Comparison of ENCODE assay signal across 1 cellular context in the genomic region with DNA sequence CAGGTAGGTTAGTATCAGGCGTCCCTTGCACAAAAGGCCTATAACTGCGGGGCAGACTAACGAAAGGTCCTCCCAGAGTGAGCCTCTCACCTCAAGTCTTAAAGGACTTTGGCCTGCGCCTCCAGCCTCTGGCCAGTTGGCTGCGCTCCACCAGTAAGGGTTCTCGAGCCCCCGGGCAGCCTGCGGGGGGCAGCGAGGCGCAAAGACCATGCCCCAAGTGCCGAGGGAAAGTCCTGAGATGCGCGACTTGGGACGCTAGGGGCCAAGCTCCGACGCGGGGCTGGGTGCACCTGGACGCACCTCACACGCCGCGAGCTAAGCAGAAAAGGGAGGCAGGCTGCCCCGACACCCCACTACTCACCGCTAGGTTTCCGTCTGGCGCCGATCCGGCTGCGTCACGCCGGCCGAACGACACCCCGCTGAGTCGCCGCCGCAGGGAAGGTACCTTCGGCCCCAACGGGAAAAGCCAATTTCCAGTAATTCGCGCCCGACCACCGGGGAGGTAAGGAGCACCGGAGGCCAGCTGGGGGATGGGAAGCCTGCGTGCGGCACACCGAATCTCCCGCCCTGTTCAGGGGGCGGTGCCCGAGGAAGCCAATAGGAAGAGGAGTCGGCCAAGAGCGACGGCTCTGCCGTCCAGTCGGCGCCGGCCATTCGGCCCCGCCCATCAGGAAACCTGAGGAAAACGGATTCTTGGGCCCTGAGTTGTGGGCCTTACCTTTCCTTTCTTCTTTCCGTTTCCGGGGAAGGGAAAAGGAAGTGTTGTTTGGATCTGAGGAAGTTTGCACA.
TF ChIP-seq lines count a peak whose summit lies in the region.

A gene (minus strand): TSS at position 532 of the 789 bp plus-strand sequence. CDS start 5,537 bp downstream, outside the sequence.

TF ChIP-seq in HepG2, 621 proteins besides CTCF, POLR2A, EP300 and RAD21 (continued from another document and continues in another):
- TF ChIP-seq, protein P1, sequence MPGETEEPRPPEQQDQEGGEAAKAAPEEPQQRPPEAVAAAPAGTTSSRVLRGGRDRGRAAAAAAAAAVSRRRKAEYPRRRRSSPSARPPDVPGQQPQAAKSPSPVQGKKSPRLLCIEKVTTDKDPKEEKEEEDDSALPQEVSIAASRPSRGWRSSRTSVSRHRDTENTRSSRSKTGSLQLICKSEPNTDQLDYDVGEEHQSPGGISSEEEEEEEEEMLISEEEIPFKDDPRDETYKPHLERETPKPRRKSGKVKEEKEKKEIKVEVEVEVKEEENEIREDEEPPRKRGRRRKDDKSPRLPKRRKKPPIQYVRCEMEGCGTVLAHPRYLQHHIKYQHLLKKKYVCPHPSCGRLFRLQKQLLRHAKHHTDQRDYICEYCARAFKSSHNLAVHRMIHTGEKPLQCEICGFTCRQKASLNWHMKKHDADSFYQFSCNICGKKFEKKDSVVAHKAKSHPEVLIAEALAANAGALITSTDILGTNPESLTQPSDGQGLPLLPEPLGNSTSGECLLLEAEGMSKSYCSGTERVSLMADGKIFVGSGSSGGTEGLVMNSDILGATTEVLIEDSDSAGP (CRISPR knock-in tag; IDR thresholded peaks at IDR 0.05; ENCODE audit: borderline replicate concordance): peak; percentile 98
- TF ChIP-seq, protein P2, sequence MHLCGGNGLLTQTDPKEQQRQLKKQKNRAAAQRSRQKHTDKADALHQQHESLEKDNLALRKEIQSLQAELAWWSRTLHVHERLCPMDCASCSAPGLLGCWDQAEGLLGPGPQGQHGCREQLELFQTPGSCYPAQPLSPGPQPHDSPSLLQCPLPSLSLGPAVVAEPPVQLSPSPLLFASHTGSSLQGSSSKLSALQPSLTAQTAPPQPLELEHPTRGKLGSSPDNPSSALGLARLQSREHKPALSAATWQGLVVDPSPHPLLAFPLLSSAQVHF (CRISPR knock-in tag; IDR thresholded peaks at IDR 0.05): peak; percentile 85
- no peak for TF ChIP-seq ZBTB21 (CRISPR knock-in tag; IDR thresholded peaks at IDR 0.05)
- TF ChIP-seq ZNF777 (CRISPR knock-in tag; IDR thresholded peaks at IDR 0.05): peak; percentile 55; the same call in 1 of the 2 replicates
- peak; percentile 91; the same call in 1 of the 2 replicates for TF ChIP-seq KLF11 (CRISPR knock-in tag; IDR thresholded peaks at IDR 0.05)
- TF ChIP-seq ETV5 (CRISPR knock-in tag; IDR thresholded peaks at IDR 0.05; ENCODE audit: borderline replicate concordance): peak; percentile 85
- TF ChIP-seq, protein P3, sequence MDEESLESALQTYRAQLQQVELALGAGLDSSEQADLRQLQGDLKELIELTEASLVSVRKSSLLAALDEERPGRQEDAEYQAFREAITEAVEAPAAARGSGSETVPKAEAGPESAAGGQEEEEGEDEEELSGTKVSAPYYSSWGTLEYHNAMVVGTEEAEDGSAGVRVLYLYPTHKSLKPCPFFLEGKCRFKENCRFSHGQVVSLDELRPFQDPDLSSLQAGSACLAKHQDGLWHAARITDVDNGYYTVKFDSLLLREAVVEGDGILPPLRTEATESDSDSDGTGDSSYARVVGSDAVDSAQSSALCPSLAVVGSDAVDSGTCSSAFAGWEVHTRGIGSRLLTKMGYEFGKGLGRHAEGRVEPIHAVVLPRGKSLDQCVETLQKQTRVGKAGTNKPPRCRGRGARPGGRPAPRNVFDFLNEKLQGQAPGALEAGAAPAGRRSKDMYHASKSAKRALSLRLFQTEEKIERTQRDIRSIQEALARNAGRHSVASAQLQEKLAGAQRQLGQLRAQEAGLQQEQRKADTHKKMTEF (CRISPR knock-in tag; IDR thresholded peaks at IDR 0.05): peak; percentile 92
- no peak for TF ChIP-seq ZNF530 (CRISPR knock-in tag; IDR thresholded peaks at IDR 0.05; ENCODE audit: low read depth)
- TF ChIP-seq ARID2 (CRISPR knock-in tag; IDR thresholded peaks at IDR 0.05; ENCODE audit: borderline replicate concordance): peak; percentile 98
- TF ChIP-seq, protein P4, sequence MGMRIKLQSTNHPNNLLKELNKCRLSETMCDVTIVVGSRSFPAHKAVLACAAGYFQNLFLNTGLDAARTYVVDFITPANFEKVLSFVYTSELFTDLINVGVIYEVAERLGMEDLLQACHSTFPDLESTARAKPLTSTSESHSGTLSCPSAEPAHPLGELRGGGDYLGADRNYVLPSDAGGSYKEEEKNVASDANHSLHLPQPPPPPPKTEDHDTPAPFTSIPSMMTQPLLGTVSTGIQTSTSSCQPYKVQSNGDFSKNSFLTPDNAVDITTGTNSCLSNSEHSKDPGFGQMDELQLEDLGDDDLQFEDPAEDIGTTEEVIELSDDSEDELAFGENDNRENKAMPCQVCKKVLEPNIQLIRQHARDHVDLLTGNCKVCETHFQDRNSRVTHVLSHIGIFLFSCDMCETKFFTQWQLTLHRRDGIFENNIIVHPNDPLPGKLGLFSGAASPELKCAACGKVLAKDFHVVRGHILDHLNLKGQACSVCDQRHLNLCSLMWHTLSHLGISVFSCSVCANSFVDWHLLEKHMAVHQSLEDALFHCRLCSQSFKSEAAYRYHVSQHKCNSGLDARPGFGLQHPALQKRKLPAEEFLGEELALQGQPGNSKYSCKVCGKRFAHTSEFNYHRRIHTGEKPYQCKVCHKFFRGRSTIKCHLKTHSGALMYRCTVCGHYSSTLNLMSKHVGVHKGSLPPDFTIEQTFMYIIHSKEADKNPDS (CRISPR knock-in tag; IDR thresholded peaks at IDR 0.05): peak; percentile 73; the same call in 1 of the 2 replicates
- TF ChIP-seq ZNF615 (CRISPR knock-in tag; IDR thresholded peaks at IDR 0.05; ENCODE audit: borderline replicate concordance): peak; percentile 85; the same call in 1 of the 2 replicates
- peak; percentile 95; the same call in 1 of the 2 replicates for TF ChIP-seq ZNF337 (CRISPR knock-in tag; IDR thresholded peaks at IDR 0.05; ENCODE audit: borderline replicate concordance, low read depth)
- no peak for TF ChIP-seq ARNT (IDR thresholded peaks at IDR 0.05)
- no peak for TF ChIP-seq ATAD3A (CRISPR knock-in tag; IDR thresholded peaks at IDR 0.05)
- peak; percentile 93 for TF ChIP-seq ZBTB7B (CRISPR knock-in tag; IDR thresholded peaks at IDR 0.05)
- 0 out of 2 replicates have a peak, but pooled peaks have one; percentile 87 for TF ChIP-seq KMT2A (CRISPR knock-in tag; IDR thresholded peaks at IDR 0.05)
- no peak for TF ChIP-seq FOXP1 (IDR thresholded peaks at IDR 0.05)
- TF ChIP-seq FOXP1 (CRISPR knock-in tag; IDR thresholded peaks at IDR 0.05): 0 out of 2 replicates have a peak, but pooled peaks have one; percentile 10
- TF ChIP-seq, protein P5, sequence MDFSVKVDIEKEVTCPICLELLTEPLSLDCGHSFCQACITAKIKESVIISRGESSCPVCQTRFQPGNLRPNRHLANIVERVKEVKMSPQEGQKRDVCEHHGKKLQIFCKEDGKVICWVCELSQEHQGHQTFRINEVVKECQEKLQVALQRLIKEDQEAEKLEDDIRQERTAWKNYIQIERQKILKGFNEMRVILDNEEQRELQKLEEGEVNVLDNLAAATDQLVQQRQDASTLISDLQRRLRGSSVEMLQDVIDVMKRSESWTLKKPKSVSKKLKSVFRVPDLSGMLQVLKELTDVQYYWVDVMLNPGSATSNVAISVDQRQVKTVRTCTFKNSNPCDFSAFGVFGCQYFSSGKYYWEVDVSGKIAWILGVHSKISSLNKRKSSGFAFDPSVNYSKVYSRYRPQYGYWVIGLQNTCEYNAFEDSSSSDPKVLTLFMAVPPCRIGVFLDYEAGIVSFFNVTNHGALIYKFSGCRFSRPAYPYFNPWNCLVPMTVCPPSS (IDR thresholded peaks at IDR 0.05): no peak
- TF ChIP-seq CAMTA2 (CRISPR knock-in tag; IDR thresholded peaks at IDR 0.05; ENCODE audit: borderline replicate concordance): 0 out of 2 replicates have a peak, but pooled peaks have one; percentile 49
- peak; percentile 93 for TF ChIP-seq IKZF4 (CRISPR knock-in tag; IDR thresholded peaks at IDR 0.05; ENCODE audit: borderline replicate concordance, low read depth, not compliant biosample characterization)
- peak; percentile 97; the same call in 1 of the 2 replicates for TF ChIP-seq ZNF607 (CRISPR knock-in tag; IDR thresholded peaks at IDR 0.05; ENCODE audit: borderline replicate concordance)
- peak; percentile 99 for TF ChIP-seq KAT7 (CRISPR knock-in tag; IDR thresholded peaks at IDR 0.05; ENCODE audit: borderline replicate concordance)
- TF ChIP-seq, protein P6, sequence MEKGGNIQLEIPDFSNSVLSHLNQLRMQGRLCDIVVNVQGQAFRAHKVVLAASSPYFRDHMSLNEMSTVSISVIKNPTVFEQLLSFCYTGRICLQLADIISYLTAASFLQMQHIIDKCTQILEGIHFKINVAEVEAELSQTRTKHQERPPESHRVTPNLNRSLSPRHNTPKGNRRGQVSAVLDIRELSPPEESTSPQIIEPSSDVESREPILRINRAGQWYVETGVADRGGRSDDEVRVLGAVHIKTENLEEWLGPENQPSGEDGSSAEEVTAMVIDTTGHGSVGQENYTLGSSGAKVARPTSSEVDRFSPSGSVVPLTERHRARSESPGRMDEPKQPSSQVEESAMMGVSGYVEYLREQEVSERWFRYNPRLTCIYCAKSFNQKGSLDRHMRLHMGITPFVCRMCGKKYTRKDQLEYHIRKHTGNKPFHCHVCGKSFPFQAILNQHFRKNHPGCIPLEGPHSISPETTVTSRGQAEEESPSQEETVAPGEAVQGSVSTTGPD (CRISPR knock-in tag; IDR thresholded peaks at IDR 0.05): no peak
- TF ChIP-seq, protein P7, sequence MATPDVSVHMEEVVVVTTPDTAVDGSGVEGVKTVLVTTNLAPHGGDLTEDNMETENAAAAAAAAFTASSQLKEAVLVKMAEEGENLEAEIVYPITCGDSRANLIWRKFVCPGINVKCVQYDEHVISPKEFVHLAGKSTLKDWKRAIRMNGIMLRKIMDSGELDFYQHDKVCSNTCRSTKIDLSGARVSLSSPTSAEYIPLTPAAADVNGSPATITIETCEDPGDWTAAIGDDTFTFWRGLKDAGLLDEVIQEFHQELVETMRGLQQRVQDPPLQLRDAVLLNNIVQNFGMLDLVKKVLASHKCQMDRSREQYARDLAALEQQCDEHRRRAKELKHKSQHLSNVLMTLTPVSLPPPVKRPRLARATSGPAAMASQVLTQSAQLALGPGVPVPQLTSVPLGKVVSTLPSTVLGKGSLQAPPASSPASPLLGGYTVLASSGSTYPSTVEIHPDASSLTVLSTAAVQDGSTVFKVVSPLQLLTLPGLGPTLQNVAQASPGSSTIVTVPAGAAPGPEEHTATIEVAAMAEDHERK (CRISPR knock-in tag; IDR thresholded peaks at IDR 0.05; ENCODE audit: low read depth): no peak; the same call in none of the 2 replicates
- TF ChIP-seq, protein P8, sequence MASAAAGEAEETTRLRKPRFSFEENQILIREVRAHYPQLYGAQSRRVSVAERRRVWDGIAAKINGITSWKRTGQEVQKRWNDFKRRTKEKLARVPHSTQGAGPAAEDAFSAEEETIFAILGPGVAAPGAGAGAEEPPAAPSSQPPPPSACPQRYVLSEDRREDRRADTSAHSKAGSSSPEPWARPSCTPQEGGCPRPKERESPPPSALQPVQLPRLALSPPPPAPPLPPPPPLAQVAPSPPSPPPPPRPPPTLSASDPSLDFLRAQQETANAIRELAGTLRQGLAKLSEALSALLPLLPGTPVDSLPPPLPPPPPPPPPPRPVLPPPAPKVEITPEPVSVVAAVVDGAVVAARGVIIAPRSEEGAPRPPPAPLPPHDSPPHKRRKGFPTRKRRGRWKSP (CRISPR knock-in tag; IDR thresholded peaks at IDR 0.05): peak; percentile 97
- TF ChIP-seq, protein P9, sequence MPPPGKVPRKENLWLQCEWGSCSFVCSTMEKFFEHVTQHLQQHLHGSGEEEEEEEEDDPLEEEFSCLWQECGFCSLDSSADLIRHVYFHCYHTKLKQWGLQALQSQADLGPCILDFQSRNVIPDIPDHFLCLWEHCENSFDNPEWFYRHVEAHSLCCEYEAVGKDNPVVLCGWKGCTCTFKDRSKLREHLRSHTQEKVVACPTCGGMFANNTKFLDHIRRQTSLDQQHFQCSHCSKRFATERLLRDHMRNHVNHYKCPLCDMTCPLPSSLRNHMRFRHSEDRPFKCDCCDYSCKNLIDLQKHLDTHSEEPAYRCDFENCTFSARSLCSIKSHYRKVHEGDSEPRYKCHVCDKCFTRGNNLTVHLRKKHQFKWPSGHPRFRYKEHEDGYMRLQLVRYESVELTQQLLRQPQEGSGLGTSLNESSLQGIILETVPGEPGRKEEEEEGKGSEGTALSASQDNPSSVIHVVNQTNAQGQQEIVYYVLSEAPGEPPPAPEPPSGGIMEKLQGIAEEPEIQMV (CRISPR knock-in tag; IDR thresholded peaks at IDR 0.05; ENCODE audit: low read depth): no peak; the same call in 1 of the 2 replicates
- 0 out of 2 replicates have a peak, but pooled peaks have one; percentile 26 for TF ChIP-seq ZNF34 (CRISPR knock-in tag; IDR thresholded peaks at IDR 0.05; ENCODE audit: borderline replicate concordance)
- no peak; the same call in 1 of the 2 replicates for TF ChIP-seq TSC22D2 (CRISPR knock-in tag; IDR thresholded peaks at IDR 0.05; ENCODE audit: borderline replicate concordance)
- TF ChIP-seq, protein P10, sequence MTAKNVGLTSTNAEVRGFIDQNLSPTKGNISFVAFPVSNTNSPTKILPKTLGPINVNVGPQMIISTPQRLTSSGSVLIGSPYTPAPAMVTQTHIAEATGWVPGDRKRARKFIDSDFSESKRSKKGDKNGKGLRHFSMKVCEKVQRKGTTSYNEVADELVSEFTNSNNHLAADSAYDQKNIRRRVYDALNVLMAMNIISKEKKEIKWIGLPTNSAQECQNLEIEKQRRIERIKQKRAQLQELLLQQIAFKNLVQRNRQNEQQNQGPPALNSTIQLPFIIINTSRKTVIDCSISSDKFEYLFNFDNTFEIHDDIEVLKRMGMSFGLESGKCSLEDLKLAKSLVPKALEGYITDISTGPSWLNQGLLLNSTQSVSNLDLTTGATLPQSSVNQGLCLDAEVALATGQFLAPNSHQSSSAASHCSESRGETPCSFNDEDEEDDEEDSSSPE (CRISPR knock-in tag; IDR thresholded peaks at IDR 0.05): peak; percentile 96
- peak; percentile 14 to 39; a peak in 1 of 4 replicates for TF ChIP-seq NR2F1 (CRISPR knock-in tag; IDR thresholded peaks at IDR 0.05)
- TF ChIP-seq DNMT1 (CRISPR knock-in tag; IDR thresholded peaks at IDR 0.05): peak; percentile 95
- TF ChIP-seq TMF1 (CRISPR knock-in tag; IDR thresholded peaks at IDR 0.05; ENCODE audit: low read depth): peak; percentile 94
- TF ChIP-seq, protein P11, sequence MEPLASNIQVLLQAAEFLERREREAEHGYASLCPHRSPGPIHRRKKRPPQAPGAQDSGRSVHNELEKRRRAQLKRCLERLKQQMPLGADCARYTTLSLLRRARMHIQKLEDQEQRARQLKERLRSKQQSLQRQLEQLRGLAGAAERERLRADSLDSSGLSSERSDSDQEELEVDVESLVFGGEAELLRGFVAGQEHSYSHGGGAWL (CRISPR knock-in tag; IDR thresholded peaks at IDR 0.05): peak; percentile 88
- no peak for TF ChIP-seq TCF12 (IDR thresholded peaks at IDR 0.05)
- no peak; the same call in 1 of the 2 replicates for TF ChIP-seq TCF12 (CRISPR knock-in tag; IDR thresholded peaks at IDR 0.05)
- TF ChIP-seq, protein P12, sequence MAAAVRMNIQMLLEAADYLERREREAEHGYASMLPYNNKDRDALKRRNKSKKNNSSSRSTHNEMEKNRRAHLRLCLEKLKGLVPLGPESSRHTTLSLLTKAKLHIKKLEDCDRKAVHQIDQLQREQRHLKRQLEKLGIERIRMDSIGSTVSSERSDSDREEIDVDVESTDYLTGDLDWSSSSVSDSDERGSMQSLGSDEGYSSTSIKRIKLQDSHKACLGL (CRISPR knock-in tag; IDR thresholded peaks at IDR 0.05): peak; percentile 51; the same call in 1 of the 2 replicates
- TF ChIP-seq NONO (IDR thresholded peaks at IDR 0.05): no peak
- TF ChIP-seq NONO (CRISPR knock-in tag; conservative IDR thresholded peaks at IDR 0.05): peak; percentile 97
- peak; percentile 42 for TF ChIP-seq ZNF317 (CRISPR knock-in tag; IDR thresholded peaks at IDR 0.05)
